1 cellular context compared by ENCODE assay signal in genomic region chr4:151760713-151761661, GRCh38.
TF ChIP-seq lines count a peak whose summit lies in the region.

A gene with protein sequence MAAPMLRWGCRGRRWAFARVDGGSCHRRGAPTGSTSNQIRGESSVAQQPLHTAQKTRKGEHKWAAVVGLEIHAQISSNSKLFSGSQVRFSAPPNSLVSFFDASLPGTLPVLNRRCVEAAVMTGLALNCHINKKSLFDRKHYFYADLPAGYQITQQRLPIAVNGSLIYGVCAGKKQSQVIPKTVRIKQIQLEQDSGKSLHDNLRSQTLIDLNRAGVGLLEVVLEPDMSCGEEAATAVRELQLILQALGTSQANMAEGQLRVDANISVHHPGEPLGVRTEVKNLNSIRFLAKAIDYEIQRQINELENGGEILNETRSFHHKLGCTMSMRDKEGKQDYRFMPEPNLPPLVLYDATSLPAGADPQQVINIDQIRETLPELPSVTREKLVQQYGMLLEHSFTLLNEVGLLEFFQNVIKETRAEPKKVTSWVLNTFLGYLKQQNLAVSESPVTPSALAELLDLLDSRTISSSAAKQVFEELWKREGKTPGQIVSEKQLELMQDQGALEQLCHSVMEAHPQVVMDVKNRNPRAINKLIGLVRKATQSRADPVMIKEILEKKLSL (minus strand): TSS chr4:151761007. CDS start chr4:151760982, 25 bp downstream.

TF ChIP-seq in K562, 482 proteins besides CTCF, POLR2A, EP300 and RAD21 (continued from another document and continues in another):
- TF ChIP-seq ZNF518B (CRISPR knock-in tag; IDR thresholded peaks at IDR 0.05) (no peak), SRSF3 (IDR thresholded peaks at IDR 0.05; ENCODE audit: insufficient read depth, low read length) (no peak), NFE2 (IDR thresholded peaks at IDR 0.05; ENCODE audit: low read depth) (peak; percentile 43; the same call in 1 of the 2 replicates), AFF1 (IDR thresholded peaks at IDR 0.05; ENCODE audit: low read depth in 1 of 2, partially characterized antibody in 2 of 2) (peak; percentile 91 to 97), ZNF707 (CRISPR knock-in tag; conservative IDR thresholded peaks at IDR 0.05) (no peak), ZNF263 (CRISPR knock-in tag; IDR thresholded peaks at IDR 0.05; ENCODE audit: borderline replicate concordance) (peak; percentile 37; the same call in 1 of the 2 replicates), PTRF (tag; IDR thresholded peaks at IDR 0.05) (no peak), ZNF184 (CRISPR knock-in tag; IDR thresholded peaks at IDR 0.05) (no peak), ZNF699 (CRISPR knock-in tag; IDR thresholded peaks at IDR 0.05; ENCODE audit: insufficient replicate concordance) (no peak), CBFA2T2 (conservative IDR thresholded peaks at IDR 0.05) (peak; percentile 75), NR2C2 (CRISPR knock-in tag; IDR thresholded peaks at IDR 0.05) (no peak), NR2C2 (tag; IDR thresholded peaks at IDR 0.05) (peak; percentile 75), ZNF780A (CRISPR knock-in tag; IDR thresholded peaks at IDR 0.05) (no peak), SMARCA4 (IDR thresholded peaks at IDR 0.05) (no peak), HMG20B (CRISPR knock-in tag; IDR thresholded peaks at IDR 0.05) (no peak), HSF4 (CRISPR knock-in tag; IDR thresholded peaks at IDR 0.05; ENCODE audit: borderline replicate concordance) (no peak), ZBED1 (IDR thresholded peaks at IDR 0.05) (no peak), PHF21A (IDR thresholded peaks at IDR 0.05; ENCODE audit: borderline replicate concordance, low read depth) (no peak), ZNF644 (tag; IDR thresholded peaks at IDR 0.05; ENCODE audit: low read depth) (peak; percentile 88), ASH1L (IDR thresholded peaks at IDR 0.05; ENCODE audit: borderline replicate concordance, low read depth, partially characterized antibody) (peak; percentile 68), SMARCB1 (IDR thresholded peaks at IDR 0.05; ENCODE audit: insufficient read length, low read depth) (no peak), ZNF695 (CRISPR knock-in tag; IDR thresholded peaks at IDR 0.05) (no peak), HDAC1 (IDR thresholded peaks at IDR 0.05) (peak in 1 of 2 experiments; percentile 99; a peak in 3 of 4 replicates), CHD2 (IDR thresholded peaks at IDR 0.05; ENCODE audit: low read depth, low read length) (no peak), SP1 (CRISPR knock-in tag; IDR thresholded peaks at IDR 0.05) (peak; percentile 49; the same call in 1 of the 2 replicates), NRF1 (conservative IDR thresholded peaks at IDR 0.05 in 1 of 2, IDR thresholded peaks at IDR 0.05 in 1 of 2) (peak in 1 of 2 experiments; percentile 31; a peak in 2 of 4 replicates), ELF4 (CRISPR knock-in tag; IDR thresholded peaks at IDR 0.05) (no peak), BRD4 (IDR thresholded peaks at IDR 0.05) (no peak), ZFP30 (CRISPR knock-in tag; IDR thresholded peaks at IDR 0.05; ENCODE audit: borderline replicate concordance) (no peak)
- TF ChIP-seq, protein P1, sequence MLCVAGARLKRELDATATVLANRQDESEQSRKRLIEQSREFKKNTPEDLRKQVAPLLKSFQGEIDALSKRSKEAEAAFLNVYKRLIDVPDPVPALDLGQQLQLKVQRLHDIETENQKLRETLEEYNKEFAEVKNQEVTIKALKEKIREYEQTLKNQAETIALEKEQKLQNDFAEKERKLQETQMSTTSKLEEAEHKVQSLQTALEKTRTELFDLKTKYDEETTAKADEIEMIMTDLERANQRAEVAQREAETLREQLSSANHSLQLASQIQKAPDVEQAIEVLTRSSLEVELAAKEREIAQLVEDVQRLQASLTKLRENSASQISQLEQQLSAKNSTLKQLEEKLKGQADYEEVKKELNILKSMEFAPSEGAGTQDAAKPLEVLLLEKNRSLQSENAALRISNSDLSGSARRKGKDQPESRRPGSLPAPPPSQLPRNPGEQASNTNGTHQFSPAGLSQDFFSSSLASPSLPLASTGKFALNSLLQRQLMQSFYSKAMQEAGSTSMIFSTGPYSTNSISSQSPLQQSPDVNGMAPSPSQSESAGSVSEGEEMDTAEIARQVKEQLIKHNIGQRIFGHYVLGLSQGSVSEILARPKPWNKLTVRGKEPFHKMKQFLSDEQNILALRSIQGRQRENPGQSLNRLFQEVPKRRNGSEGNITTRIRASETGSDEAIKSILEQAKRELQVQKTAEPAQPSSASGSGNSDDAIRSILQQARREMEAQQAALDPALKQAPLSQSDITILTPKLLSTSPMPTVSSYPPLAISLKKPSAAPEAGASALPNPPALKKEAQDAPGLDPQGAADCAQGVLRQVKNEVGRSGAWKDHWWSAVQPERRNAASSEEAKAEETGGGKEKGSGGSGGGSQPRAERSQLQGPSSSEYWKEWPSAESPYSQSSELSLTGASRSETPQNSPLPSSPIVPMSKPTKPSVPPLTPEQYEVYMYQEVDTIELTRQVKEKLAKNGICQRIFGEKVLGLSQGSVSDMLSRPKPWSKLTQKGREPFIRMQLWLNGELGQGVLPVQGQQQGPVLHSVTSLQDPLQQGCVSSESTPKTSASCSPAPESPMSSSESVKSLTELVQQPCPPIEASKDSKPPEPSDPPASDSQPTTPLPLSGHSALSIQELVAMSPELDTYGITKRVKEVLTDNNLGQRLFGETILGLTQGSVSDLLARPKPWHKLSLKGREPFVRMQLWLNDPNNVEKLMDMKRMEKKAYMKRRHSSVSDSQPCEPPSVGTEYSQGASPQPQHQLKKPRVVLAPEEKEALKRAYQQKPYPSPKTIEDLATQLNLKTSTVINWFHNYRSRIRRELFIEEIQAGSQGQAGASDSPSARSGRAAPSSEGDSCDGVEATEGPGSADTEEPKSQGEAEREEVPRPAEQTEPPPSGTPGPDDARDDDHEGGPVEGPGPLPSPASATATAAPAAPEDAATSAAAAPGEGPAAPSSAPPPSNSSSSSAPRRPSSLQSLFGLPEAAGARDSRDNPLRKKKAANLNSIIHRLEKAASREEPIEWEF (CRISPR knock-in tag; IDR thresholded peaks at IDR 0.05) = no peak
- TF ChIP-seq, protein P2, sequence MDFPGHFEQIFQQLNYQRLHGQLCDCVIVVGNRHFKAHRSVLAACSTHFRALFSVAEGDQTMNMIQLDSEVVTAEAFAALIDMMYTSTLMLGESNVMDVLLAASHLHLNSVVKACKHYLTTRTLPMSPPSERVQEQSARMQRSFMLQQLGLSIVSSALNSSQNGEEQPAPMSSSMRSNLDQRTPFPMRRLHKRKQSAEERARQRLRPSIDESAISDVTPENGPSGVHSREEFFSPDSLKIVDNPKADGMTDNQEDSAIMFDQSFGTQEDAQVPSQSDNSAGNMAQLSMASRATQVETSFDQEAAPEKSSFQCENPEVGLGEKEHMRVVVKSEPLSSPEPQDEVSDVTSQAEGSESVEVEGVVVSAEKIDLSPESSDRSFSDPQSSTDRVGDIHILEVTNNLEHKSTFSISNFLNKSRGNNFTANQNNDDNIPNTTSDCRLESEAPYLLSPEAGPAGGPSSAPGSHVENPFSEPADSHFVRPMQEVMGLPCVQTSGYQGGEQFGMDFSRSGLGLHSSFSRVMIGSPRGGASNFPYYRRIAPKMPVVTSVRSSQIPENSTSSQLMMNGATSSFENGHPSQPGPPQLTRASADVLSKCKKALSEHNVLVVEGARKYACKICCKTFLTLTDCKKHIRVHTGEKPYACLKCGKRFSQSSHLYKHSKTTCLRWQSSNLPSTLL (IDR thresholded peaks at IDR 0.05) = no peak
- TF ChIP-seq, protein P3, sequence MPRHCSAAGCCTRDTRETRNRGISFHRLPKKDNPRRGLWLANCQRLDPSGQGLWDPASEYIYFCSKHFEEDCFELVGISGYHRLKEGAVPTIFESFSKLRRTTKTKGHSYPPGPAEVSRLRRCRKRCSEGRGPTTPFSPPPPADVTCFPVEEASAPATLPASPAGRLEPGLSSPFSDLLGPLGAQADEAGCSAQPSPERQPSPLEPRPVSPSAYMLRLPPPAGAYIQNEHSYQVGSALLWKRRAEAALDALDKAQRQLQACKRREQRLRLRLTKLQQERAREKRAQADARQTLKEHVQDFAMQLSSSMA (CRISPR knock-in tag; IDR thresholded peaks at IDR 0.05) = no peak
- TF ChIP-seq, protein P4, sequence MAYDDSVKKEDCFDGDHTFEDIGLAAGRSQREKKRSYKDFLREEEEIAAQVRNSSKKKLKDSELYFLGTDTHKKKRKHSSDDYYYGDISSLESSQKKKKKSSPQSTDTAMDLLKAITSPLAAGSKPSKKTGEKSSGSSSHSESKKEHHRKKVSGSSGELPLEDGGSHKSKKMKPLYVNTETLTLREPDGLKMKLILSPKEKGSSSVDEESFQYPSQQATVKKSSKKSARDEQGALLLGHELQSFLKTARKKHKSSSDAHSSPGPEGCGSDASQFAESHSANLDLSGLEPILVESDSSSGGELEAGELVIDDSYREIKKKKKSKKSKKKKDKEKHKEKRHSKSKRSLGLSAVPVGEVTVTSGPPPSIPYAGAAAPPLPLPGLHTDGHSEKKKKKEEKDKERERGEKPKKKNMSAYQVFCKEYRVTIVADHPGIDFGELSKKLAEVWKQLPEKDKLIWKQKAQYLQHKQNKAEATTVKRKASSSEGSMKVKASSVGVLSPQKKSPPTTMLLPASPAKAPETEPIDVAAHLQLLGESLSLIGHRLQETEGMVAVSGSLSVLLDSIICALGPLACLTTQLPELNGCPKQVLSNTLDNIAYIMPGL (CRISPR knock-in tag; IDR thresholded peaks at IDR 0.05) = no peak
- TF ChIP-seq, protein P5, sequence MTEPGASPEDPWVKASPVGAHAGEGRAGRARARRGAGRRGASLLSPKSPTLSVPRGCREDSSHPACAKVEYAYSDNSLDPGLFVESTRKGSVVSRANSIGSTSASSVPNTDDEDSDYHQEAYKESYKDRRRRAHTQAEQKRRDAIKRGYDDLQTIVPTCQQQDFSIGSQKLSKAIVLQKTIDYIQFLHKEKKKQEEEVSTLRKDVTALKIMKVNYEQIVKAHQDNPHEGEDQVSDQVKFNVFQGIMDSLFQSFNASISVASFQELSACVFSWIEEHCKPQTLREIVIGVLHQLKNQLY (CRISPR knock-in tag; conservative IDR thresholded peaks at IDR 0.05) = no peak
- TF ChIP-seq, protein P6, sequence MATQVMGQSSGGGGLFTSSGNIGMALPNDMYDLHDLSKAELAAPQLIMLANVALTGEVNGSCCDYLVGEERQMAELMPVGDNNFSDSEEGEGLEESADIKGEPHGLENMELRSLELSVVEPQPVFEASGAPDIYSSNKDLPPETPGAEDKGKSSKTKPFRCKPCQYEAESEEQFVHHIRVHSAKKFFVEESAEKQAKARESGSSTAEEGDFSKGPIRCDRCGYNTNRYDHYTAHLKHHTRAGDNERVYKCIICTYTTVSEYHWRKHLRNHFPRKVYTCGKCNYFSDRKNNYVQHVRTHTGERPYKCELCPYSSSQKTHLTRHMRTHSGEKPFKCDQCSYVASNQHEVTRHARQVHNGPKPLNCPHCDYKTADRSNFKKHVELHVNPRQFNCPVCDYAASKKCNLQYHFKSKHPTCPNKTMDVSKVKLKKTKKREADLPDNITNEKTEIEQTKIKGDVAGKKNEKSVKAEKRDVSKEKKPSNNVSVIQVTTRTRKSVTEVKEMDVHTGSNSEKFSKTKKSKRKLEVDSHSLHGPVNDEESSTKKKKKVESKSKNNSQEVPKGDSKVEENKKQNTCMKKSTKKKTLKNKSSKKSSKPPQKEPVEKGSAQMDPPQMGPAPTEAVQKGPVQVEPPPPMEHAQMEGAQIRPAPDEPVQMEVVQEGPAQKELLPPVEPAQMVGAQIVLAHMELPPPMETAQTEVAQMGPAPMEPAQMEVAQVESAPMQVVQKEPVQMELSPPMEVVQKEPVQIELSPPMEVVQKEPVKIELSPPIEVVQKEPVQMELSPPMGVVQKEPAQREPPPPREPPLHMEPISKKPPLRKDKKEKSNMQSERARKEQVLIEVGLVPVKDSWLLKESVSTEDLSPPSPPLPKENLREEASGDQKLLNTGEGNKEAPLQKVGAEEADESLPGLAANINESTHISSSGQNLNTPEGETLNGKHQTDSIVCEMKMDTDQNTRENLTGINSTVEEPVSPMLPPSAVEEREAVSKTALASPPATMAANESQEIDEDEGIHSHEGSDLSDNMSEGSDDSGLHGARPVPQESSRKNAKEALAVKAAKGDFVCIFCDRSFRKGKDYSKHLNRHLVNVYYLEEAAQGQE (CRISPR knock-in tag; IDR thresholded peaks at IDR 0.05; ENCODE audit: low read depth) = no peak
